8 cellular contexts compared by ENCODE assay signal in the genomic region with DNA sequence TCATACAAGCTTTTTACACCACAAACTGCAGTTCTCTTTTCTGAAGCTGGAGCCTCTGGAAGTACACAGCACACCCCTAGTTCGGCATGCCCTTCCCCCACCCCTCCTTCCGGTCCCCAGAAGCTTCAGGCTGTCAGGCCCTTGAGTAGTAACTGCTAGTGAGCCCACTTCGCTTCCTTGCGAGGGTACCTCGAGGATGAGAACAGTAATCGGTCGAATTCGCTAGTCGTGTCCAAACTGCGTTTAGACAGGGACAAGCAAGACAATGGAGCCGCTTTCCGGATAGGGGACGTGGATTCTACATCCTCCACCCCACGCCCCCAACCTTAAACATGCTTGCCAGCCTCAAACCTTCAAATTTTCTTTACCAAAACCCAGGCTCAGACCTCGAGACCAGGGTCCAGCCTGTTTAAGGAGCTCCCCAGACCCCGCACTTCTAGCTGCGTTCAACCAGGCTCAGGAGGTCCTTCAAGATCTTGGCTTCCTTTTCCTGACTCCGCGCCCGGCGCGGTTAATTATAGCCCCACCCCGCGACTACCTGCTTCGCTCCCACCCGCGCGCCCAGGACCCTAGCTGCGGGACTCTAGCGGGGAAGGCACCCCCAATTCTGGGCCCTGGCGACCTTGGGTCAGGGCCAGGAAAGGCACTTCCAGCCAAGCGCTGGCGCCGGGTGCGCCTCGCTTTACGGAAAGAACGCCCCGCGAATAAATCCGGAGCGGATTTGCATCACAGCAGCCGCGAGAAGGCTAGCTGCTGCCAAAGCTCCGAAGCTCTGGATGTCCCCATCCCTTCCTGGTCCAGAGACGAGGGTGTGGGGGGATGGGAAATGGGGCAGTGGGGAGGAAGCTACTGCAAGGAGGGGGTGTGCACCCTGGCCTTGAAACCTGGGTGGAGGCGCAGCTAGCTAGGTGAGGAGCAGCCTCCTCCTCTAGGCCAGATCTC.
DNase-seq lines count a peak whose midpoint lies in the region; ATAC-seq lines count a peak whose summit lies in the region.

No MANE protein-coding gene starts in this region.

- no peaks in the 10 kb centered on the region for H3K4me1 ChIP-seq in HAP-1

- DNase-seq in UCSD-AML1 (lab: John Stamatoyannopoulos, UW; ENCODE audit: unreplicated experiment) (peak; percentile 52), memory B cell (ENCODE audit: low spot score in 2 of 2) (peak in 1 of 2 donors; percentile 34), DMS114 treated with DMSO at 0.1 percent for 48 hours (lab: John Stamatoyannopoulos, UW; ENCODE audit: unreplicated experiment) (no peak), HAP-1 (ENCODE audit: low spot score in 2 of 2) (no peak)
- DNase-seq in central memory CD8-positive, alpha-beta T cell (ENCODE audit: low spot score in 2 of 2), result no peak
- peak; percentile 55 for DNase-seq in stimulated activated naive CD8-positive, alpha-beta T cell treated with anti-CD3 and anti-CD28 coated beads, Interleukin-15, Interleukin-2, amounts not matched to agents 100 U/mL and 50 U/mL, for 24 hours

- H3K4me3 Mint-ChIP-seq in central memory CD8-positive, alpha-beta T cell, result peak overlapping the region; percentile 83
- peak overlapping the region; percentile 88 for H3K4me3 Mint-ChIP-seq in memory B cell

- no peaks in the 10 kb centered on the region; the same call in 1 of the 2 replicates for H3K9me3 ChIP-seq in HAP-1

- H3K27me3 Mint-ChIP-seq in central memory CD8-positive, alpha-beta T cell, result peaks cover 24% of the 10 kb centered on the region
- H3K27me3 Mint-ChIP-seq in memory B cell, result peaks cover 4% of the 10 kb centered on the region

- peaks cover 4% of the 10 kb centered on the region for H3K27me3 ChIP-seq in HAP-1 (ENCODE audit: low read depth)

- H3K27ac Mint-ChIP-seq in central memory CD8-positive, alpha-beta T cell (ENCODE audit: low read depth), result peak overlapping the region; percentile 93
- H3K27ac Mint-ChIP-seq in memory B cell, result peak overlapping the region; percentile 90

- no peaks in the 10 kb centered on the region for H3K36me3 ChIP-seq in HAP-1 (replicated peaks)

- H3K4me1 Mint-ChIP-seq in central memory CD8-positive, alpha-beta T cell, result peaks cover 16% of the 10 kb centered on the region
- H3K4me1 Mint-ChIP-seq in memory B cell, result peaks cover 27% of the 10 kb centered on the region

- ATAC-seq in GM18907 (IDR thresholded peaks at IDR 0.05; ENCODE audit: unreplicated experiment), result peak; percentile 55
- ATAC-seq in central memory CD8-positive, alpha-beta T cell (replicated peaks; ENCODE audit: extremely low read depth, poor library complexity, severe bottlenecking), result peak; percentile 56
- peak; percentile 79 for ATAC-seq in memory B cell (ENCODE audit: low read depth)
- peak; percentile 15 for ATAC-seq in stimulated activated naive CD8-positive, alpha-beta T cell treated with anti-CD3 and anti-CD28 coated beads, Interleukin-15, Interleukin-2, amounts not matched to agents 100 U/mL and 50 U/mL, for 24 hours
- no peak for ATAC-seq in GM19328 (IDR thresholded peaks at IDR 0.05; ENCODE audit: unreplicated experiment)

- H3K4me3 ChIP-seq in HAP-1, result no peak overlapping the region

- in situ Hi-C loops in HAP-1 (cut with MboI; ENCODE audit: low sequenced_read_pairs), result no loop called here

- H3K9me3 Mint-ChIP-seq in central memory CD8-positive, alpha-beta T cell, result no peaks in the 10 kb centered on the region
- no peaks in the 10 kb centered on the region for H3K9me3 Mint-ChIP-seq in memory B cell

- peaks cover 2% of the 10 kb centered on the region for H3K36me3 Mint-ChIP-seq in central memory CD8-positive, alpha-beta T cell (ENCODE audit: insufficient read depth)
- H3K36me3 Mint-ChIP-seq in memory B cell, result no peaks in the 10 kb centered on the region

Comparison
In these comparisons a context has a peak if more than half of its experiments do, and no peak if none do; other contexts are left out.
1. DNase-seq: peak in UCSD-AML1 (single experiment) and stimulated activated naive CD8-positive, alpha-beta T cell treated with anti-CD3 and anti-CD28 coated beads, Interleukin-15, Interleukin-2, amounts not matched to agents 100 U/mL and 50 U/mL, for 24 hours (single experiment); none in central memory CD8-positive, alpha-beta T cell (0 of 2), DMS114 treated with DMSO at 0.1 percent for 48 hours (single experiment) and HAP-1 (0 of 2).